Comparison of ENCODE assay signal across 22 cellular contexts in genomic region chr5:119048246-119048645, GRCh38.
"Had no signal": no experiment of that assay in that cellular context is flagged by ENCODE, and none has a peak within 500 bp of the region (broad histone marks: within the 10 kb centered on the region; RNA-seq: fewer than 3 reads in every experiment).

No MANE protein-coding gene starts in this region.

- ATAC-seq: K562, Panc1, PC-3 had no signal

- H3K9ac ChIP-seq: KMS-11, SK-N-SH had no signal

- H3K9me3 Mint-ChIP-seq: IgD-negative memory B cell had no signal

- H3K9me2 ChIP-seq: SK-N-SH had no signal

- H3K9me3 ChIP-seq: SK-N-SH had no signal

- DNase-seq: Kasumi-1, MM.1S, NCI-H1092 treated with DMSO at 0.1 percent for 48 hours, NCI-H1436, NCI-H187, NCI-H2029, NCI-H2081 treated with DMSO at 0.1 percent for 48 hours, NCI-H2171, NCI-H226, NCI-H446, NCI-H510A, NCI-H524 treated with DMSO at 0.1 percent for 48 hours, NCI-H69, NCI-H774, PC-3, SHP77, SK-N-SH had no signal

- H3K27me3 Mint-ChIP-seq: IgD-negative memory B cell had no signal

- H3K4me2 ChIP-seq: KMS-11, SK-N-SH had no signal

- H3K4me3 ChIP-seq: K562 had no signal

- H3K4me3 Mint-ChIP-seq: IgD-negative memory B cell had no signal

- H3K27ac ChIP-seq: KMS-11, RWPE1 had no signal
